Comparison of ENCODE assay signal across 9 cellular contexts in the genomic region with DNA sequence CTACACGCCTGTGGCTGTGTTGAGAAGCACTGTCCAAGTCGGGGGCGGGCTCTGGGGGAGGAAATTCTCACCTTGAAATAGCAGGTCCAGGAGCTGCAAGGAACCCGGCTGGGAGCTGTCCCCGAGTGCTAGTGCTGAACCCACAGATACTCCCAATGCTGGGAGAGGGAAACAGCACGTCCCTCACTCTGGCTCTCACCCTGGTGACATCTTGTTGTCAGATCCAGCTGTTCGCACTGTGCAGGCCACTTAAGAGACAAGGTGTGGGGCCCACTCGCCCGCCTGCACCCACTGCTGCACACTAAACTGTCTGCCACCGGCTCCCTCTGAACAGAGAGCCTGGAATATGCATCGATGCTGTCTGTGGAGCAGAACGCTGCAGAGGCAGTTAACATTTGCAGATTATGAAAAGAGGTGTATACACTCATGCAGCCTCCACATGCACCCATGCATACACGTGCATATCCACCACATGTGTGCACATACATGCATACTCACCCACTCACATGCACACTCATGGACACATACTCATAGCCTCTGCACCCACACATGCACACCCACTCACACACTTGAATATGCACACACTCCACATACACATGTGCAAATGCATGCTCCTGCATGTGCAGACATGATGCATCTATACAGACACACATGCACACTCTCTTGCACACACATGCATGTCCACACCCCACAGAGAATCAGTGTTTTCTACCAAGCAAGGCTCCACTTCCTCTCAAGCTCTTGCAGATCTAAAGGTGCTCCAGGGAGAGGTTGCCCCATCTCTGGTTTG. TPM values are rescaled to one million over a fixed set of nuclear protein-coding genes. Genes with fewer than 3 reads are reported as not detected.
A peak's percentile ranks its signal among the peaks of the same experiment; 100 is the strongest.
DNase-seq lines count a peak whose midpoint lies in the region; ATAC-seq, FAIRE-seq and TF ChIP-seq lines count a peak whose summit lies in the region.
"Had no signal": no experiment of that assay in that cellular context is flagged by ENCODE, and none has a peak within 500 bp of the region (broad histone marks: within the 10 kb centered on the region; RNA-seq: fewer than 3 reads in every experiment).

No MANE protein-coding gene starts in this region.

- H3K4me1 ChIP-seq in right cardiac atrium (ENCODE audit: control insufficient read depth, insufficient read depth, low read length) (no peaks in the 10 kb centered on the region), BE2C (peaks cover 2% of the 10 kb centered on the region; the same call in 1 of the 2 replicates)

- peaks cover 15% of the 10 kb centered on the region for H3K36me3 ChIP-seq in BE2C
- peaks cover 34% of the 10 kb centered on the region for H3K36me3 ChIP-seq in WERI-Rb-1

- 22% methylated on average over 13 of the region's 13 CpGs for WGBS in right cardiac atrium

- H3K4me3 ChIP-seq in right cardiac atrium (ENCODE audit: low read length) (no peak overlapping the region), BE2C (ENCODE audit: low read depth, low read length) (no peak overlapping the region), WERI-Rb-1 (ENCODE audit: low read depth, low read length) (no peak overlapping the region)
- H3K4me3 ChIP-seq: SK-N-MC had no signal

- FAIRE-seq in HTR-8/SVneo (lab: Jason Lieb, UNC), result peak; percentile 90

- H3K9me3 ChIP-seq in right cardiac atrium (ENCODE audit: control insufficient read depth, low read length) (no peaks in the 10 kb centered on the region), BE2C (no peaks in the 10 kb centered on the region), WERI-Rb-1 (ENCODE audit: severe bottlenecking) (peaks cover 8% of the 10 kb centered on the region)

- no peaks in the 10 kb centered on the region for H3K27me3 ChIP-seq in right cardiac atrium (ENCODE audit: control insufficient read depth, insufficient read depth)
- H3K27me3 ChIP-seq in BE2C, result no peaks in the 10 kb centered on the region
- no peaks in the 10 kb centered on the region for H3K27me3 ChIP-seq in WERI-Rb-1 (ENCODE audit: insufficient read depth, low read depth, severe bottlenecking)

- peak in 1 of 2 donors; percentile 29 for ATAC-seq in right cardiac atrium

- H3K27ac ChIP-seq in right cardiac atrium (ENCODE audit: low read length) (no peak overlapping the region), WERI-Rb-1 (no peak overlapping the region)
- H3K27ac ChIP-seq: SK-N-MC had no signal

- DNase-seq in A172 (ENCODE audit: low spot score), result peak; percentile 23
- DNase-seq in HTR-8/SVneo (ENCODE audit: insufficient read length, low spot score), result peak; percentile 59
- DNase-seq in activated T-cell treated with anti-CD3 and anti-CD28 coated beads, Interleukin-2, amount 50 U/mL, for 48 hours, result peak; percentile 41 to 42
- peak; percentile 7 to 77 (median 32) for DNase-seq in right cardiac atrium
- peak; percentile 23 for DNase-seq in stimulated activated CD4-positive, alpha-beta T cell treated with anti-CD3 and anti-CD28 coated beads, Interleukin-4, amount 100 ng/mL, for 24 hours
- DNase-seq in BE2C, result no peak
- no peak for DNase-seq in WERI-Rb-1
- no peak for DNase-seq in NK-92 (lab: John Stamatoyannopoulos, UW; ENCODE audit: unreplicated experiment)

- TF ChIP-seq CTCF in BE2C (IDR thresholded peaks at IDR 0.05; ENCODE audit: low read depth, low read length), result no peak
- no peak for TF ChIP-seq CTCF in WERI-Rb-1 (IDR thresholded peaks at IDR 0.05; ENCODE audit: low read depth, low read length)

- intact Hi-C loops in right cardiac atrium (cut with DNase I), result no loop called here

RNA-seq across cellular contexts. Expression of gene MGAT5B, which starts 42.0 kb away (rescaled TPM):
- total RNA-seq in A172 (2014; rRNA removed; shearing (Covaris generic)), result 11.7 and 16.7 TPM in 2 replicates
- under 1 TPM in 1 of 4 donors, not detected in 3; 0.12 TPM for total RNA-seq in right cardiac atrium
- 0.05 TPM for polyA plus RNA-seq in right cardiac atrium
- polyA plus RNA-seq in BE2C (2012; ENCODE audit: insufficient read depth, insufficient read length, low read depth), result 26.1 TPM

Comparison
In these comparisons a context has a peak if more than half of its experiments do, and no peak if none do; other contexts are left out.
1. DNase-seq: peak in A172 (single experiment), HTR-8/SVneo (single experiment), activated T-cell treated with anti-CD3 and anti-CD28 coated beads, Interleukin-2, amount 50 U/mL, for 48 hours (2 of 2), right cardiac atrium (3 of 3) and stimulated activated CD4-positive, alpha-beta T cell treated with anti-CD3 and anti-CD28 coated beads, Interleukin-4, amount 100 ng/mL, for 24 hours (single experiment); none in BE2C (single experiment), WERI-Rb-1 (single experiment) and NK-92 (single experiment).
2. RNA of gene MGAT5B, which starts 42.0 kb away (total RNA-seq): 11.7 to 16.7 TPM in A172; 0.12 TPM in right cardiac atrium; every median in the first group is over 10 times any median in the second.